In genomic region chr2:47038656-47039501, GRCh38 we compare ENCODE assay signal across 9 cellular contexts.
DNase-seq lines count a peak whose midpoint lies in the region; ATAC-seq and TF ChIP-seq lines count a peak whose summit lies in the region.
"Had no signal": no experiment of that assay in that cellular context is flagged by ENCODE, and none has a peak within 500 bp of the region (broad histone marks: within the 10 kb centered on the region; RNA-seq: fewer than 3 reads in every experiment).

No MANE protein-coding gene starts in this region.

- in situ Hi-C loops in brain microvascular endothelial cell (cut with HindIII; ENCODE audit: low pct_ligation_motif_present, low sequenced_read_pairs) = no loop called here

- H3K36me3 ChIP-seq in ascending aorta (peaks cover 0 to 5% of the 10 kb centered on the region in 2 donors), brain microvascular endothelial cell (replicated peaks) (no peaks in the 10 kb centered on the region)

- H3K4me3 ChIP-seq in ascending aorta (no peak overlapping the region), brain microvascular endothelial cell (ENCODE audit: low read depth, low read length) (no peak overlapping the region)
- H3K4me3 ChIP-seq: SJSA1 had no signal

- no peaks in the 10 kb centered on the region for H3K27me3 ChIP-seq in ascending aorta
- H3K27me3 ChIP-seq in brain microvascular endothelial cell (replicated peaks) = no peaks in the 10 kb centered on the region
- H3K27me3 ChIP-seq: SJSA1 had no signal

- intact Hi-C loops in ascending aorta (cut with DNase I) = no loop called here

- ATAC-seq in GM18870 (IDR thresholded peaks at IDR 0.05; ENCODE audit: unreplicated experiment) (peak; percentile 41), HG03342 (IDR thresholded peaks at IDR 0.05; ENCODE audit: unreplicated experiment) (peak; percentile 37)

- peaks cover 20 to 47% of the 10 kb centered on the region in 2 donors for H3K4me1 ChIP-seq in ascending aorta

- TF ChIP-seq CTCF in ascending aorta (IDR thresholded peaks at IDR 0.05) (no peak), brain microvascular endothelial cell (IDR thresholded peaks at IDR 0.05; ENCODE audit: low read depth, low read length, missing control alignments) (no peak)

- no peaks in the 10 kb centered on the region for H3K9me3 ChIP-seq in ascending aorta
- H3K9me3 ChIP-seq: SJSA1 had no signal

- peak overlapping the region; percentile 92 to 97 for H3K27ac ChIP-seq in ascending aorta
- no peak overlapping the region for H3K27ac ChIP-seq in brain microvascular endothelial cell
- H3K27ac ChIP-seq: SJSA1 had no signal

- DNase-seq in ascending aorta (ENCODE audit: low spot score in 2 of 2) (no peak), NCI-H128 (lab: John Stamatoyannopoulos, UW; ENCODE audit: unreplicated experiment) (no peak), NCI-H1048 (lab: John Stamatoyannopoulos, UW) (no peak), brain microvascular endothelial cell (no peak), NCI-H2081 treated with DMSO at 0.1 percent for 48 hours (lab: John Stamatoyannopoulos, UW) (no peak)
- peak in 2 of 3 donors; percentile 5 to 6 for DNase-seq in stimulated activated CD4-positive, alpha-beta T cell treated with anti-CD3 and anti-CD28 coated beads, Interleukin-12 subunit alpha, Interleukin-12 subunit beta, amount 100 ng/mL, for 48 hours (ENCODE audit: low read depth in 2 of 3, low spot score in 1 of 3)

Comparison
In these comparisons a context has a peak if more than half of its experiments do, and no peak if none do; other contexts are left out.
1. DNase-seq: peak in stimulated activated CD4-positive, alpha-beta T cell treated with anti-CD3 and anti-CD28 coated beads, Interleukin-12 subunit alpha, Interleukin-12 subunit beta, amount 100 ng/mL, for 48 hours (2 of 3); none in ascending aorta (0 of 2), NCI-H128 (single experiment), NCI-H1048 (single experiment), brain microvascular endothelial cell (single experiment) and NCI-H2081 treated with DMSO at 0.1 percent for 48 hours (single experiment).